Comparison of ENCODE assay signal across 2 cellular contexts in genomic region chr3:32104492-32104891, GRCh38.
TF ChIP-seq lines count a peak whose summit lies in the region.

No MANE protein-coding gene starts in this region.

TF ChIP-seq in IMR-90, 13 proteins besides CTCF, POLR2A, EP300 and RAD21:
- TF ChIP-seq RFX5 (IDR thresholded peaks at IDR 0.05; ENCODE audit: low read depth, low read length), result no peak
- TF ChIP-seq CEBPB (IDR thresholded peaks at IDR 0.05; ENCODE audit: low read depth, low read length), result no peak
- no peak for TF ChIP-seq SMC3 (IDR thresholded peaks at IDR 0.05; ENCODE audit: low read depth, low read length)
- no peak for TF ChIP-seq MAZ (IDR thresholded peaks at IDR 0.05; ENCODE audit: borderline replicate concordance, low read depth, low read length)
- no peak for TF ChIP-seq RCOR1 (IDR thresholded peaks at IDR 0.05; ENCODE audit: insufficient replicate concordance, low read length)
- TF ChIP-seq FOS (IDR thresholded peaks at IDR 0.05; ENCODE audit: low read depth, low read length), result no peak
- TF ChIP-seq USF2 (IDR thresholded peaks at IDR 0.05; ENCODE audit: low read depth, low read length), result no peak
- no peak for TF ChIP-seq NFE2L2 (IDR thresholded peaks at IDR 0.05; ENCODE audit: low read depth, low read length)
- no peak for TF ChIP-seq BHLHE40 (IDR thresholded peaks at IDR 0.05; ENCODE audit: low read depth, low read length)
- no peak for TF ChIP-seq MXI1 (IDR thresholded peaks at IDR 0.05; ENCODE audit: borderline replicate concordance, low read depth, low read length)
- no peak for TF ChIP-seq CHD1 (IDR thresholded peaks at IDR 0.05; ENCODE audit: low read depth, low read length)
- TF ChIP-seq ELK1 (IDR thresholded peaks at IDR 0.05; ENCODE audit: borderline replicate concordance, low read depth, low read length), result no peak
- TF ChIP-seq MAFK (IDR thresholded peaks at IDR 0.05; ENCODE audit: low read depth, low read length), result no peak

TF ChIP-seq in endothelial cell of umbilical vein, 7 proteins besides CTCF, POLR2A, EP300 and RAD21:
- TF ChIP-seq MAX (IDR thresholded peaks at IDR 0.05; ENCODE audit: insufficient read depth, insufficient read length) (no peak), FOS (IDR thresholded peaks at IDR 0.05; ENCODE audit: borderline replicate concordance, insufficient read depth, low read length) (peak; percentile 19)
